In genomic region chr7:143282124-143282523, GRCh38 we compare ENCODE assay signal across 28 cellular contexts. TPM values are rescaled to one million over a fixed set of nuclear protein-coding genes. Genes with fewer than 3 reads are reported as not detected.
"Had no signal": no experiment of that assay in that cellular context is flagged by ENCODE, and none has a peak within 500 bp of the region (broad histone marks: within the 10 kb centered on the region; RNA-seq: fewer than 3 reads in every experiment).

No MANE protein-coding gene starts in this region.

- ATAC-seq: stimulated activated effector memory CD8-positive, alpha-beta T cell treated with anti-CD3 and anti-CD28 coated beads, Interleukin-12 subunit alpha, Interleukin-12 subunit beta, amount 100 ng/mL, for 72 hours; stimulated activated memory B cell treated with anti-CD40 and anti-IgM and Interleukin-4, amounts not matched to agents 10 μg/mL and 1 μg/mL and 100 μg/mL, for 72 hours; stimulated activated naive B cell treated with anti-CD40 and anti-IgM and Interleukin-4, amounts not matched to agents 10 μg/mL and 1 μg/mL and 100 μg/mL, for 72 hours; stimulated activated naive CD8-positive, alpha-beta T cell treated with anti-CD3 and anti-CD28 coated beads, Interleukin-15, amount 100 ng/mL, for 72 hours; stimulated activated naive CD8-positive, alpha-beta T cell treated with anti-CD3 and anti-CD28 coated beads, Interleukin-15, Interleukin-2, amounts not matched to agents 100 U/mL and 50 U/mL, for 24 hours; upper lobe of right lung had no signal

- H3K27me3 ChIP-seq: stomach, suprapubic skin, testis, thyroid gland, tibial artery, tibial nerve, transverse colon, upper lobe of left lung, upper lobe of right lung, uterus, vagina had no signal

- H3K4me3 ChIP-seq: stomach, suprapubic skin, testis, thoracic aorta, thyroid gland, tibial artery, tibial nerve, transverse colon, upper lobe of left lung, upper lobe of right lung, uterus, vagina had no signal

- H3K27ac Mint-ChIP-seq: stimulated activated effector memory CD8-positive, alpha-beta T cell treated with anti-CD3 and anti-CD28 coated beads, Interleukin-12 subunit alpha, Interleukin-12 subunit beta, amount 100 ng/mL, for 72 hours; stimulated activated memory B cell treated with anti-CD40 and anti-IgM and Interleukin-4, amounts not matched to agents 10 μg/mL and 1 μg/mL and 100 μg/mL, for 72 hours; stimulated activated naive B cell treated with anti-CD40 and anti-IgM and Interleukin-4, amounts not matched to agents 10 μg/mL and 1 μg/mL and 100 μg/mL, for 72 hours; stimulated activated naive CD8-positive, alpha-beta T cell treated with anti-CD3 and anti-CD28 coated beads, Interleukin-15, Interleukin-2, amounts not matched to agents 100 ng/mL and 50 ng/mL, for 24 hours; type B pancreatic cell had no signal

- H3K36me3 Mint-ChIP-seq: stimulated activated effector memory CD8-positive, alpha-beta T cell treated with anti-CD3 and anti-CD28 coated beads, Interleukin-12 subunit alpha, Interleukin-12 subunit beta, amount 100 ng/mL, for 72 hours; stimulated activated memory B cell treated with anti-CD40 and anti-IgM and Interleukin-4, amounts not matched to agents 10 μg/mL and 1 μg/mL and 100 μg/mL, for 72 hours; type B pancreatic cell had no signal

- DNase-seq: stimulated activated CD4-positive, alpha-beta T cell treated with anti-CD3 and anti-CD28 coated beads, Interleukin-2, amount 100 ng/mL, for 48 hours; stimulated activated CD4-positive, alpha-beta T cell treated with anti-CD3 and anti-CD28 coated beads, Interleukin-4, amount 100 ng/mL, for 1 hour; stimulated activated CD4-positive, alpha-beta T cell treated with anti-CD3 and anti-CD28 coated beads, Interleukin-4, amount 100 ng/mL, for 24 hours; stimulated activated CD4-positive, alpha-beta T cell treated with anti-CD3 and anti-CD28 coated beads, Interleukin-4, amount 100 ng/mL, for 4 hours; stimulated activated CD8-positive, alpha-beta memory T cell treated with anti-CD3 and anti-CD28 coated beads, Interleukin-4, amount 100 ng/mL, for 48 hours; stimulated activated naive B cell treated with anti-CD40 and anti-IgM and Interleukin-4, amounts not matched to agents 10 μg/mL and 1 μg/mL and 100 μg/mL, for 72 hours; stimulated activated naive CD4-positive, alpha-beta T cell; stimulated activated naive CD4-positive, alpha-beta T cell treated with Interleukin-2 at 50 U/mL for 16 hours; stimulated activated naive CD8-positive, alpha-beta T cell treated with anti-CD3 and anti-CD28 coated beads, Interleukin-15, amount 100 ng/mL, for 72 hours; stimulated activated naive CD8-positive, alpha-beta T cell treated with anti-CD3 and anti-CD28 coated beads, Interleukin-15, Interleukin-2, amounts not matched to agents 100 U/mL and 50 U/mL, for 24 hours; stomach; substantia nigra; testis; thyroid gland; tibial artery; transverse colon; upper lobe of left lung; upper lobe of right lung; uterus had no signal

- H3K9me3 Mint-ChIP-seq: stimulated activated effector memory CD8-positive, alpha-beta T cell treated with anti-CD3 and anti-CD28 coated beads, Interleukin-12 subunit alpha, Interleukin-12 subunit beta, amount 100 ng/mL, for 72 hours; stimulated activated memory B cell treated with anti-CD40 and anti-IgM and Interleukin-4, amounts not matched to agents 10 μg/mL and 1 μg/mL and 100 μg/mL, for 72 hours; stimulated activated naive CD8-positive, alpha-beta T cell treated with anti-CD3 and anti-CD28 coated beads, Interleukin-15, amount 100 ng/mL, for 72 hours; stimulated activated naive CD8-positive, alpha-beta T cell treated with anti-CD3 and anti-CD28 coated beads, Interleukin-15, Interleukin-2, amounts not matched to agents 100 ng/mL and 50 ng/mL, for 24 hours; type B pancreatic cell had no signal

- H3K27ac ChIP-seq: stomach, suprapubic skin, testis, thoracic aorta, thyroid gland, tibial artery, upper lobe of left lung, upper lobe of right lung, uterus, vagina had no signal

- H3K27me3 Mint-ChIP-seq: stimulated activated memory B cell treated with anti-CD40 and anti-IgM and Interleukin-4, amounts not matched to agents 10 μg/mL and 1 μg/mL and 100 μg/mL, for 72 hours; stimulated activated naive B cell treated with anti-CD40 and anti-IgM and Interleukin-4, amounts not matched to agents 10 μg/mL and 1 μg/mL and 100 μg/mL, for 72 hours; stimulated activated naive CD8-positive, alpha-beta T cell treated with anti-CD3 and anti-CD28 coated beads, Interleukin-15, amount 100 ng/mL, for 72 hours; stimulated activated naive CD8-positive, alpha-beta T cell treated with anti-CD3 and anti-CD28 coated beads, Interleukin-15, Interleukin-2, amounts not matched to agents 100 ng/mL and 50 ng/mL, for 24 hours; type B pancreatic cell had no signal

- H3K9me3 ChIP-seq: stomach, suprapubic skin, testis, thoracic aorta, thyroid gland, tibial artery, tibial nerve, transverse colon, upper lobe of left lung, upper lobe of right lung, uterus, vagina had no signal

- H3K36me3 ChIP-seq: stomach, suprapubic skin, thoracic aorta, thyroid gland, tibial artery, tibial nerve, transverse colon, upper lobe of left lung, upper lobe of right lung, uterus, vagina had no signal

- H3K4me3 Mint-ChIP-seq: stimulated activated effector memory CD8-positive, alpha-beta T cell treated with anti-CD3 and anti-CD28 coated beads, Interleukin-12 subunit alpha, Interleukin-12 subunit beta, amount 100 ng/mL, for 72 hours; stimulated activated memory B cell treated with anti-CD40 and anti-IgM and Interleukin-4, amounts not matched to agents 10 μg/mL and 1 μg/mL and 100 μg/mL, for 72 hours; stimulated activated naive B cell treated with anti-CD40 and anti-IgM and Interleukin-4, amounts not matched to agents 10 μg/mL and 1 μg/mL and 100 μg/mL, for 72 hours; stimulated activated naive CD8-positive, alpha-beta T cell treated with anti-CD3 and anti-CD28 coated beads, Interleukin-15, amount 100 ng/mL, for 72 hours; stimulated activated naive CD8-positive, alpha-beta T cell treated with anti-CD3 and anti-CD28 coated beads, Interleukin-15, Interleukin-2, amounts not matched to agents 100 ng/mL and 50 ng/mL, for 24 hours; type B pancreatic cell had no signal

- H3K4me1 ChIP-seq: uterus had no signal

RNA-seq across cellular contexts. Expression of gene TMEM139, which starts 2.6 kb away (rescaled TPM):
- total RNA-seq: temporal lobe, vagina had no signal

RNA-seq across cellular contexts. Expression of gene CLCN1, which starts 33.8 kb away (rescaled TPM):
- total RNA-seq: stomach, temporal lobe, thyroid gland, tibial nerve, transverse colon, upper lobe of right lung, vagina had no signal
